In the genomic region with DNA sequence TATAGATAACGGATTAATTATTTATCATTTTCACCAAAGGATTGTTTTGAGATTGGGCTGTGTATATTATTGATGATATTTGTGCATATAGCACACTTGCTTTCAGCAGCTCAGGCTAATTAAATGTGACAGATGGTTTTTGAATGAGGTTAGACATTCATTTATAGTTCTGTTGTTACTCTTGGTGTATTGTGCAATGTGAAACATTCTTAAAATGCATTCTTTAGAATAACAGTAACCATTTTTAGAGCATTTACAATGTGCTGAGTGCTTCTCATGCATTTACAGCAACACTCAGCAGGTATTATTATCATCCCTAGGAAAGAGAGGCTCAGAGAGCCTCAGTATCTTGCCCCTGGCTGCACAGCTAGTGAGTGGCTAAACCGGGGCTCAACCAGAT, we compare ENCODE assay signal across 1 cellular context.
TF ChIP-seq lines count a peak whose summit lies in the region.

No MANE protein-coding gene starts in this region.

TF ChIP-seq in SK-N-SH, 30 proteins besides CTCF, POLR2A, EP300 and RAD21:
- no peak for TF ChIP-seq POLR2AphosphoS5 (IDR thresholded peaks at IDR 0.05; ENCODE audit: low read depth, low read length)
- TF ChIP-seq, protein P1, sequence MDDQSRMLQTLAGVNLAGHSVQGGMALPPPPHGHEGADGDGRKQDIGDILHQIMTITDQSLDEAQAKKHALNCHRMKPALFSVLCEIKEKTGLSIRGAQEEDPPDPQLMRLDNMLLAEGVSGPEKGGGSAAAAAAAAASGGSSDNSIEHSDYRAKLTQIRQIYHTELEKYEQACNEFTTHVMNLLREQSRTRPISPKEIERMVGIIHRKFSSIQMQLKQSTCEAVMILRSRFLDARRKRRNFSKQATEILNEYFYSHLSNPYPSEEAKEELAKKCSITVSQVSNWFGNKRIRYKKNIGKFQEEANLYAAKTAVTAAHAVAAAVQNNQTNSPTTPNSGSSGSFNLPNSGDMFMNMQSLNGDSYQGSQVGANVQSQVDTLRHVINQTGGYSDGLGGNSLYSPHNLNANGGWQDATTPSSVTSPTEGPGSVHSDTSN (IDR thresholded peaks at IDR 0.05), result peak; percentile 39; the same call in 1 of the 2 replicates
